In the genomic region with DNA sequence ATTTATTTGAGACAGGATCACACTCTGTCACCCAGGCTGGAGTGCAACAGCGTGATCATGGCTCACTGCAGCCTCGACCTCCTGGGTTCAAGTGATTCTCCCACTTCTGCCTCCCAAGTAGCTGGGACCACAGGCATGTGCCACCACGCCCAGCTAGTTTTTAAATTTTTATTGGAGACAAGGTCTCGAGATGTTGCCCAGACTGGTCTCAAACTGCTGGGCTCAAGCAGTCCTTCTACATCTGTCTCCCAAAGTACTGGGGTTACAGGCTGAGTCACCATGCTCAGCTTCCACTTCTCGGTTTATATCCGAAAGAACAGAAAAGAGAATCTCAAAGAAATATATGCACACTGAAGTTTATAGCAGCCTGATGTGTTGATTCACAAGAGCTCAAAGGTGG, we compare ENCODE assay signal across 14 cellular contexts.
A peak's percentile ranks its signal among the peaks of the same experiment; 100 is the strongest.
DNase-seq lines count a peak whose midpoint lies in the region; ATAC-seq and TF ChIP-seq lines count a peak whose summit lies in the region.
"Had no signal": no experiment of that assay in that cellular context is flagged by ENCODE, and none has a peak within 500 bp of the region (broad histone marks: within the 10 kb centered on the region; RNA-seq: fewer than 3 reads in every experiment).

No MANE protein-coding gene starts in this region.

- DNase-seq in MV-4-11 (lab: John Stamatoyannopoulos, UW): peak; percentile 83
- DNase-seq in ascending aorta (ENCODE audit: low spot score in 2 of 2): no peak
- DNase-seq in left lung: no peak
- DNase-seq in thoracic aorta (ENCODE audit: low spot score): no peak
- no peak for DNase-seq in cortex of kidney (lab: John Stamatoyannopoulos, UW)
- DNase-seq in NCI-H2107 (lab: John Stamatoyannopoulos, UW): no peak
- DNase-seq in Ammon's horn (ENCODE audit: low spot score): no peak
- no peak for DNase-seq in hepatocyte (ENCODE audit: low spot score)
- DNase-seq: activated CD8-positive, alpha-beta memory T cell treated with anti-CD3 and anti-CD28 coated beads for 24 hours; amygdala; CD4-positive, alpha-beta T cell; DMS79 treated with DMSO at 0.1 percent for 48 hours; NCI-H1092; SW 1271 had no signal

- H3K4me3 ChIP-seq in ascending aorta (no peak overlapping the region), left lung (no peak overlapping the region), thoracic aorta (no peak overlapping the region), hepatocyte (no peak overlapping the region)

- TF ChIP-seq CTCF in ascending aorta (IDR thresholded peaks at IDR 0.05) (no peak), left lung (IDR thresholded peaks at IDR 0.05) (no peak), thoracic aorta (IDR thresholded peaks at IDR 0.05) (no peak), hepatocyte (IDR thresholded peaks at IDR 0.05; ENCODE audit: poor library complexity) (no peak)

- H3K4me1 ChIP-seq in ascending aorta: peaks cover 3 to 36% of the 10 kb centered on the region in 2 donors
- H3K4me1 ChIP-seq in left lung: peaks cover 19 to 89% of the 10 kb centered on the region in 2 donors
- peaks cover 25 to 75% of the 10 kb centered on the region in 2 donors for H3K4me1 ChIP-seq in thoracic aorta (ENCODE audit: control insufficient read depth in 1 of 2, low read depth in 2 of 2)
- peaks cover 17% of the 10 kb centered on the region for H3K4me1 ChIP-seq in hepatocyte (ENCODE audit: insufficient read depth)

- H3K27ac ChIP-seq in ascending aorta (peak overlapping the region; percentile 46 to 50), left lung (peak overlapping the region; percentile 82 to 88), thoracic aorta (peak overlapping the region; percentile 10 to 52), hepatocyte (no peak overlapping the region)

- H2AFZ ChIP-seq in hepatocyte: no peak overlapping the region

- WGBS in hepatocyte (ENCODE audit: low lambda C conversion rate, missing lambda C conversion rate): 78% methylated on average over 6 of the region's 6 CpGs

- H3K36me3 ChIP-seq in ascending aorta (no peaks in the 10 kb centered on the region), left lung (no peaks in the 10 kb centered on the region), thoracic aorta (no peaks in the 10 kb centered on the region), hepatocyte (replicated peaks; ENCODE audit: insufficient read depth, low read depth) (no peaks in the 10 kb centered on the region)

- no peaks in the 10 kb centered on the region for H3K79me2 ChIP-seq in hepatocyte

- H4K20me1 ChIP-seq in hepatocyte (ENCODE audit: insufficient read depth, poor library complexity, severe bottlenecking): no peaks in the 10 kb centered on the region

- no peak for ATAC-seq in left lung
- no peak for ATAC-seq in thoracic aorta (ENCODE audit: insufficient number of reproducible peaks, low FRiP score, low read depth)

- no peaks in the 10 kb centered on the region for H3K9me2 ChIP-seq in hepatocyte (replicated peaks; ENCODE audit: insufficient read depth)

- no peak overlapping the region for H3K4me2 ChIP-seq in hepatocyte

- intact Hi-C loops in ascending aorta (cut with DNase I) (loop anchor here (5.0 kb wide), 1 partner anchor 79 kb away; no protein-coding TSS in a partner anchor), left lung (cut with DNase I) (no loop called here)

- H3K27me3 ChIP-seq in ascending aorta: no peaks in the 10 kb centered on the region
- no peaks in the 10 kb centered on the region for H3K27me3 ChIP-seq in left lung
- no peaks in the 10 kb centered on the region for H3K27me3 ChIP-seq in thoracic aorta (replicated peaks; ENCODE audit: insufficient read depth)
- H3K27me3 ChIP-seq in hepatocyte: no peaks in the 10 kb centered on the region

- H3K9me3 ChIP-seq in ascending aorta (no peaks in the 10 kb centered on the region), left lung (peaks cover 0 to 9% of the 10 kb centered on the region in 2 donors), thoracic aorta (no peaks in the 10 kb centered on the region), hepatocyte (ENCODE audit: low read depth) (no peaks in the 10 kb centered on the region)
